ENCODE assay signal across 1 cellular context in genomic region chr1:92583821-92584760, GRCh38.
A peak's percentile ranks its signal among the peaks of the same experiment; 100 is the strongest.
TF ChIP-seq lines count a peak whose summit lies in the region.

No MANE protein-coding gene starts in this region.

TF ChIP-seq in GM12878, 131 proteins besides CTCF, POLR2A, EP300 and RAD21 (continued from another document):
- TF ChIP-seq ATF2 (IDR thresholded peaks at IDR 0.05; ENCODE audit: low read length), result peak; percentile 89
- TF ChIP-seq RAD51 (IDR thresholded peaks at IDR 0.05), result no peak; the same call in 1 of the 2 replicates
- TF ChIP-seq SIX5 (IDR thresholded peaks at IDR 0.05; ENCODE audit: low read depth, low read length, severe bottlenecking), result no peak
- no peak for TF ChIP-seq CBX3 (IDR thresholded peaks at IDR 0.05; ENCODE audit: borderline replicate concordance, low read depth)
- TF ChIP-seq MXI1 (IDR thresholded peaks at IDR 0.05; ENCODE audit: low read depth, low read length), result no peak
- TF ChIP-seq MTA3 (IDR thresholded peaks at IDR 0.05; ENCODE audit: borderline replicate concordance, low read length), result peak; percentile 71; the same call in 1 of the 2 replicates
- TF ChIP-seq SREBF1 (IDR thresholded peaks at IDR 0.05; ENCODE audit: low read length), result no peak
- no peak for TF ChIP-seq YY1 (IDR thresholded peaks at IDR 0.05; ENCODE audit: low read depth, low read length)
- peak; percentile 83 for TF ChIP-seq ZNF217 (IDR thresholded peaks at IDR 0.05)
- peak in 1 of 2 experiments; percentile 76; a peak in 1 of 4 replicates for TF ChIP-seq CEBPB (IDR thresholded peaks at IDR 0.05; ENCODE audit: borderline replicate concordance in 1 of 2, low read depth in 2 of 2, low read length in 2 of 2)
- peak; percentile 97 for TF ChIP-seq RUNX3 (IDR thresholded peaks at IDR 0.05; ENCODE audit: low read length)
- TF ChIP-seq ATF7 (IDR thresholded peaks at IDR 0.05; ENCODE audit: low read depth), result peak; percentile 63
- TF ChIP-seq IRF5 (IDR thresholded peaks at IDR 0.05; ENCODE audit: borderline replicate concordance), result no peak
- no peak for TF ChIP-seq HDAC6 (IDR thresholded peaks at IDR 0.05; ENCODE audit: unreplicated experiment)
- TF ChIP-seq MTA2 (IDR thresholded peaks at IDR 0.05; ENCODE audit: low read depth), result peak; percentile 97
- no peak for TF ChIP-seq ZNF687 (IDR thresholded peaks at IDR 0.05)
- peak; percentile 52 for TF ChIP-seq MEF2B (IDR thresholded peaks at IDR 0.05; ENCODE audit: partially characterized antibody, poor library complexity, severe bottlenecking)
- TF ChIP-seq HSF1 (IDR thresholded peaks at IDR 0.05; ENCODE audit: low read depth, low read length), result no peak
- TF ChIP-seq BMI1 (IDR thresholded peaks at IDR 0.05; ENCODE audit: borderline replicate concordance), result peak; percentile 66
- TF ChIP-seq IKZF2 (IDR thresholded peaks at IDR 0.05), result peak; percentile 52 to 75; a peak in 3 of 4 replicates
- no peak for TF ChIP-seq ZBTB40 (IDR thresholded peaks at IDR 0.05; ENCODE audit: borderline replicate concordance)
- no peak for TF ChIP-seq EZH2 (IDR thresholded peaks at IDR 0.05; ENCODE audit: borderline replicate concordance, control insufficient read depth, low read depth, low read length)
- 0 out of 2 replicates have a peak, but pooled peaks have one; percentile 25 for TF ChIP-seq IKZF1 (conservative IDR thresholded peaks at IDR 0.05)
- TF ChIP-seq BACH1 (IDR thresholded peaks at IDR 0.05; ENCODE audit: borderline replicate concordance), result peak; percentile 62; the same call in 1 of the 2 replicates
- peak; percentile 76 for TF ChIP-seq DPF2 (IDR thresholded peaks at IDR 0.05)
- TF ChIP-seq CBX5 (IDR thresholded peaks at IDR 0.05; ENCODE audit: low read depth), result peak; percentile 81
- peak; percentile 94 for TF ChIP-seq NFIC (IDR thresholded peaks at IDR 0.05; ENCODE audit: low read depth, low read length)
- TF ChIP-seq PAX5 (IDR thresholded peaks at IDR 0.05; ENCODE audit: borderline replicate concordance, low read depth, low read length), result 0 out of 2 replicates have a peak, but pooled peaks have one; percentile 47
- TF ChIP-seq MYC (IDR thresholded peaks at IDR 0.05; ENCODE audit: insufficient read depth, insufficient read length, insufficient replicate concordance, low read length, severe bottlenecking), result no peak
- no peak for TF ChIP-seq HCFC1 (IDR thresholded peaks at IDR 0.05; ENCODE audit: low read length)
- TF ChIP-seq CHD1 (IDR thresholded peaks at IDR 0.05; ENCODE audit: low read depth, low read length), result no peak
- no peak for TF ChIP-seq RELA (IDR thresholded peaks at IDR 0.05; ENCODE audit: borderline replicate concordance, partially characterized antibody)
- 0 out of 2 replicates have a peak, but pooled peaks have one; percentile 42 for TF ChIP-seq SMARCA5 (IDR thresholded peaks at IDR 0.05)
- TF ChIP-seq PAX8 (IDR thresholded peaks at IDR 0.05), result no peak; the same call in 1 of the 2 replicates
- peak; percentile 92; the same call in 1 of the 2 replicates for TF ChIP-seq FOXM1 (IDR thresholded peaks at IDR 0.05; ENCODE audit: low read depth, low read length)
- TF ChIP-seq ZNF384 (IDR thresholded peaks at IDR 0.05; ENCODE audit: borderline replicate concordance, low read depth, low read length), result no peak
- TF ChIP-seq MEF2A (IDR thresholded peaks at IDR 0.05; ENCODE audit: insufficient read depth, low read depth, low read length), result peak; percentile 94
- no peak for TF ChIP-seq E2F8 (IDR thresholded peaks at IDR 0.05; ENCODE audit: low read depth, partially characterized antibody)
- no peak for TF ChIP-seq ESRRA (IDR thresholded peaks at IDR 0.05; ENCODE audit: low read length)
- TF ChIP-seq SREBF2 (IDR thresholded peaks at IDR 0.05; ENCODE audit: low read length), result no peak
